Comparison of ENCODE assay signal across 31 cellular contexts in genomic region chr11:37643968-37644367, GRCh38.
"Had no signal": no experiment of that assay in that cellular context is flagged by ENCODE, and none has a peak within 500 bp of the region (broad histone marks: within the 10 kb centered on the region; RNA-seq: fewer than 3 reads in every experiment).

No MANE protein-coding gene starts in this region.

- ATAC-seq: Panc1, Right ventricle myocardium inferior, SK-N-SH treated with all-trans-retinoic acid at 6 μM for 48 hours had no signal

- H3K27me3 ChIP-seq: SJCRH30 had no signal

- H3K4me1 ChIP-seq: SJCRH30 had no signal

- H3K9ac ChIP-seq: KMS-11 had no signal

- H3K9me3 ChIP-seq: SJCRH30 had no signal

- H3K4me2 ChIP-seq: KMS-11, PC-9 had no signal

- DNase-seq: Karpas-422, KBM-7, MM.1S, MV-4-11, NCI-H1092, NCI-H1105, NCI-H1417 treated with DMSO at 0.1 percent for 48 hours, NCI-H1436 treated with DMSO at 0.1 percent for 48 hours, NCI-H1694 treated with DMSO at 0.1 percent for 48 hours, NCI-H187 treated with DMSO at 0.1 percent for 48 hours, NCI-H2029, NCI-H2081, NCI-H2171, NCI-H226, NCI-H446 treated with DMSO at 0.1 percent for 48 hours, NCI-H510A, NCI-H524, NCI-H526, NCI-H69, NCI-H748 treated with DMSO at 0.1 percent for 48 hours, NCI-H82, PC-9, SHP77, SIG-M5 had no signal

- H3K4me3 ChIP-seq: PC-9, SJCRH30, SK-N-MC had no signal

- H3K27ac ChIP-seq: KMS-11, PC-9, RWPE1, SJCRH30, SK-N-MC had no signal

- H3K36me3 ChIP-seq: SJCRH30 had no signal
